In genomic region chr2:195106681-195107380, GRCh38 we compare ENCODE assay signal across 20 cellular contexts.
DNase-seq lines count a peak whose midpoint lies in the region; ATAC-seq, FAIRE-seq and TF ChIP-seq lines count a peak whose summit lies in the region.
"Had no signal": no experiment of that assay in that cellular context is flagged by ENCODE, and none has a peak within 500 bp of the region (broad histone marks: within the 10 kb centered on the region; RNA-seq: fewer than 3 reads in every experiment).

No MANE protein-coding gene starts in this region.

- H3K27me3 ChIP-seq in psoas muscle (ENCODE audit: insufficient read depth in 3 of 3, low read length in 2 of 3), result no peaks in the 10 kb centered on the region
- H3K27me3 ChIP-seq: BE2C had no signal

- H3K27ac ChIP-seq in epithelial cell of prostate (peak overlapping the region; percentile 50), kidney (ENCODE audit: low read depth in 2 of 2, low read length in 2 of 2) (no peak overlapping the region), psoas muscle (no peak overlapping the region)

- no peaks in the 10 kb centered on the region for H3K4me1 Mint-ChIP-seq in activated CD4-positive, alpha-beta memory T cell treated with anti-CD3 and anti-CD28 coated beads for 36 hours (ENCODE audit: low read depth)
- H3K4me1 Mint-ChIP-seq: CD4-positive, CD25-positive, alpha-beta regulatory T cell; CD8-positive, alpha-beta memory T cell; H9 had no signal

- H3K36me3 ChIP-seq in kidney (ENCODE audit: control insufficient read depth in 1 of 2, insufficient read depth in 2 of 2, low read length in 2 of 2) (no peaks in the 10 kb centered on the region), psoas muscle (ENCODE audit: insufficient read depth in 1 of 2, low read depth in 1 of 2) (no peaks in the 10 kb centered on the region)
- H3K36me3 ChIP-seq: BE2C had no signal

- no peak for ATAC-seq in psoas muscle
- ATAC-seq: GM12878 had no signal

- H3K36me3 Mint-ChIP-seq in activated CD4-positive, alpha-beta memory T cell treated with anti-CD3 and anti-CD28 coated beads for 36 hours, result no peaks in the 10 kb centered on the region
- H3K36me3 Mint-ChIP-seq: CD4-positive, CD25-positive, alpha-beta regulatory T cell; CD8-positive, alpha-beta memory T cell had no signal

- WGBS in psoas muscle, 3 donors, result 62 to 78% (median 65%) methylated on average over 6 of the region's 6 CpGs

- H3K27me3 Mint-ChIP-seq in activated CD4-positive, alpha-beta memory T cell treated with anti-CD3 and anti-CD28 coated beads for 36 hours, result peaks cover 3% of the 10 kb centered on the region
- H3K27me3 Mint-ChIP-seq: CD8-positive, alpha-beta memory T cell had no signal

- H3K9me3 Mint-ChIP-seq in activated CD4-positive, alpha-beta memory T cell treated with anti-CD3 and anti-CD28 coated beads for 36 hours, result no peaks in the 10 kb centered on the region

- no peak for TF ChIP-seq CTCF in kidney (IDR thresholded peaks at IDR 0.05; ENCODE audit: borderline replicate concordance, extremely low read depth, insufficient read depth)
- no peak for TF ChIP-seq CTCF in psoas muscle (IDR thresholded peaks at IDR 0.05)

- no peak overlapping the region for H3K4me3 Mint-ChIP-seq in activated CD4-positive, alpha-beta memory T cell treated with anti-CD3 and anti-CD28 coated beads for 36 hours
- H3K4me3 Mint-ChIP-seq: CD4-positive, CD25-positive, alpha-beta regulatory T cell; CD8-positive, alpha-beta memory T cell; H9 had no signal

- FAIRE-seq in kidney (lab: Jason Lieb, UNC), result no peak
- FAIRE-seq: GM12878, H1, HTR-8/SVneo had no signal

- CTCF ChIA-PET in activated CD4-positive, alpha-beta memory T cell treated with anti-CD3 and anti-CD28 coated beads for 36 hours (lab: Charles Lee), result no interaction called here

- POLR2A ChIA-PET in activated CD4-positive, alpha-beta memory T cell treated with anti-CD3 and anti-CD28 coated beads for 36 hours (lab: Charles Lee), result no interaction called here

- H3K27ac Mint-ChIP-seq in activated CD4-positive, alpha-beta memory T cell treated with anti-CD3 and anti-CD28 coated beads for 36 hours, result no peak overlapping the region
- H3K27ac Mint-ChIP-seq: CD4-positive, CD25-positive, alpha-beta regulatory T cell; CD8-positive, alpha-beta memory T cell had no signal

- intact Hi-C loops in kidney (cut with DNase I) (no loop called here), psoas muscle (cut with DNase I) (no loop called here)
- intact Hi-C loops in activated CD4-positive, alpha-beta memory T cell treated with anti-CD3 and anti-CD28 coated beads for 36 hours (cut with micrococcal nuclease), result no loop called here

- peak; percentile 38 for DNase-seq in Ammon's horn (ENCODE audit: low spot score)
- DNase-seq in epithelial cell of prostate (ENCODE audit: low read depth, low spot score), result no peak
- DNase-seq in kidney, result peak; percentile 11
- peak; percentile 43 for DNase-seq in putamen (ENCODE audit: low spot score)
- DNase-seq in activated CD4-positive, alpha-beta memory T cell treated with anti-CD3 and anti-CD28 coated beads for 36 hours, result no peak
- DNase-seq in activated CD4-positive, alpha-beta T cell treated with anti-CD3 and anti-CD28 coated beads, Interleukin-2, amount 50 U/mL, for 1 hour, result no peak
- DNase-seq in psoas muscle, result no peak
- DNase-seq: 8988T; BE2C; CD4-positive, CD25-positive, alpha-beta regulatory T cell; CD8-positive, alpha-beta memory T cell; COR-L47; DMS 273 treated with DMSO at 0.1 percent for 48 hours; DMS53; DND-41; EL; H9 had no signal

- no peak overlapping the region for H3K9ac ChIP-seq in kidney (ENCODE audit: low read length in 2 of 2)

- H3K9me3 ChIP-seq in kidney (ENCODE audit: control insufficient read depth in 1 of 2, low read length in 2 of 2) (no peaks in the 10 kb centered on the region), psoas muscle (no peaks in the 10 kb centered on the region)
- H3K9me3 ChIP-seq: BE2C had no signal

- no peak overlapping the region for H3K4me3 ChIP-seq in kidney (ENCODE audit: low read length in 2 of 2)
- H3K4me3 ChIP-seq in psoas muscle, result no peak overlapping the region
- H3K4me3 ChIP-seq: GM12878 had no signal

- no peaks in the 10 kb centered on the region for H3K4me1 ChIP-seq in kidney (ENCODE audit: control insufficient read depth in 1 of 2, insufficient read depth in 1 of 2, low read depth in 1 of 2, low read length in 2 of 2)
- no peaks in the 10 kb centered on the region for H3K4me1 ChIP-seq in psoas muscle
- H3K4me1 ChIP-seq: BE2C had no signal

Comparison
In these comparisons a context has a peak if more than half of its experiments do, and no peak if none do; other contexts are left out.
1. DNase-seq: peak in Ammon's horn (single experiment), kidney (single experiment) and putamen (single experiment); none in epithelial cell of prostate (single experiment), activated CD4-positive, alpha-beta memory T cell treated with anti-CD3 and anti-CD28 coated beads for 36 hours (single experiment), activated CD4-positive, alpha-beta T cell treated with anti-CD3 and anti-CD28 coated beads, Interleukin-2, amount 50 U/mL, for 1 hour (single experiment) and psoas muscle (0 of 2).